In the genomic region with DNA sequence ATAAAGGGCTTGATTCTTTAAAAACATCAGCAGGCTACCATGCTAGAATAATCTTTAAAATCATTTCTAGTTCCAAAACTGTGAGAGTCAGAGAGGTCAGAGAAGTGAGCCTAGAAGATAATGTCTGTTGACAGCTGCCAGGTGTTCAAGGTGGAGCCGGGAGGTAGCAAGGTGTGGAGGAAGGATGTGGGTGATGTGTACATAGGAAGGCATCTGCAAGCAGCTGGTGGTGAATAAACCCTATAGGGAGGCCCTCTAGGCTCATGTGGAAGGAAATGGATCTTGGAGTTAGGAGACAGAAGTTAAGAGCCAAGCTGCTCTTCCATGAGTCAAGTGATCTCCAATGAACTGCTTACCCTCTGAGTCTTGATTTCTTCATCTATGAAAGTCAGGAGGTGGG, we compare ENCODE assay signal across 16 cellular contexts.
DNase-seq lines count a peak whose midpoint lies in the region; ATAC-seq and TF ChIP-seq lines count a peak whose summit lies in the region.
"Had no signal": no experiment of that assay in that cellular context is flagged by ENCODE, and none has a peak within 500 bp of the region (broad histone marks: within the 10 kb centered on the region; RNA-seq: fewer than 3 reads in every experiment).

No MANE protein-coding gene starts in this region.

- no CpG with 5 or more reads among the region's 1 CpG for WGBS in trophoblast cell (ENCODE audit: extremely low coverage, insufficient coverage, insufficient read length)

- DNase-seq in CD4-positive, alpha-beta memory T cell, result peak in 4 of 5 donors; percentile 4 to 24 (median 21)
- no peak for DNase-seq in dorsolateral prefrontal cortex
- DNase-seq in trophoblast cell, result peak; percentile 78 to 87
- no peak for DNase-seq in activated CD4-positive, alpha-beta T cell treated with anti-CD3 and anti-CD28 coated beads for 36 hours
- no peak for DNase-seq in AML-193 (lab: John Stamatoyannopoulos, UW)
- DNase-seq in kidney glomerular epithelial cell (lab: John Stamatoyannopoulos, UW), result no peak
- DNase-seq: H9, MV-4-11, NCI-H1417 treated with DMSO at 0.1 percent for 48 hours, NCI-H2081 treated with DMSO at 0.1 percent for 48 hours, NCI-H226, NCI-H748 treated with DMSO at 0.1 percent for 48 hours, SIG-M5 had no signal

- H3K9me3 Mint-ChIP-seq in CD4-positive, alpha-beta memory T cell, result no peaks in the 10 kb centered on the region
- no peaks in the 10 kb centered on the region for H3K9me3 Mint-ChIP-seq in IgD-negative memory B cell
- no peaks in the 10 kb centered on the region for H3K9me3 Mint-ChIP-seq in activated CD4-positive, alpha-beta T cell treated with anti-CD3 and anti-CD28 coated beads for 36 hours (ENCODE audit: low read depth)
- H3K9me3 Mint-ChIP-seq: H9 had no signal

- H3K27ac ChIP-seq in CD4-positive, alpha-beta memory T cell (ENCODE audit: low read depth, low read length), result no peak overlapping the region
- H3K27ac ChIP-seq in dorsolateral prefrontal cortex (peak overlapping the region in 50 of 59 donors; percentile 13 to 97 (median 90)), trophoblast cell (ENCODE audit: low read depth, low read length) (no peak overlapping the region)
- H3K27ac ChIP-seq: BLaER1 had no signal

- peaks cover 11% of the 10 kb centered on the region for H3K4me1 ChIP-seq in CD4-positive, alpha-beta memory T cell (ENCODE audit: insufficient read depth, low read length)
- H3K4me1 ChIP-seq in trophoblast cell (ENCODE audit: control insufficient read depth in 1 of 2, insufficient read depth in 2 of 2, low read length in 2 of 2), result peaks cover 27 to 36% of the 10 kb centered on the region in 2 experiments
- H3K4me1 ChIP-seq: BLaER1 had no signal

- H3K4ac ChIP-seq in trophoblast cell (ENCODE audit: low read depth, low read length), result no peak overlapping the region

- POLR2A ChIA-PET in CD4-positive, alpha-beta memory T cell (lab: Charles Lee; ENCODE audit: partially characterized antibody), result no interaction called here
- POLR2A ChIA-PET in activated CD4-positive, alpha-beta T cell treated with anti-CD3 and anti-CD28 coated beads for 36 hours (lab: Charles Lee), result no interaction called here

- H3K27me3 ChIP-seq in CD4-positive, alpha-beta memory T cell (ENCODE audit: insufficient read depth, low read length), result no peaks in the 10 kb centered on the region
- H3K27me3 ChIP-seq in dorsolateral prefrontal cortex (no peaks in the 10 kb centered on the region), trophoblast cell (ENCODE audit: insufficient read depth, low read length) (no peaks in the 10 kb centered on the region)
- H3K27me3 ChIP-seq: BLaER1 had no signal

- no peaks in the 10 kb centered on the region for H3K9me3 ChIP-seq in CD4-positive, alpha-beta memory T cell (ENCODE audit: control insufficient read depth in 1 of 2, low read length in 2 of 2)
- no peaks in the 10 kb centered on the region for H3K9me3 ChIP-seq in trophoblast cell (ENCODE audit: insufficient read depth, low read depth, low read length)
- H3K9me3 ChIP-seq: BLaER1 had no signal

- no peak for TF ChIP-seq CTCF in dorsolateral prefrontal cortex (IDR thresholded peaks at IDR 0.05 in 54 of 56, conservative IDR thresholded peaks at IDR 0.05 in 2 of 56; ENCODE audit: low read depth in 1 of 56, partially characterized antibody in 56 of 56)

- H4K12ac ChIP-seq in trophoblast cell (ENCODE audit: low read depth, low read length), result no peak overlapping the region

- CTCF ChIA-PET in CD4-positive, alpha-beta memory T cell (lab: Charles Lee; ENCODE audit: partially characterized antibody), result interaction anchor here (1.0 kb wide), 1 partner anchor 34 kb away, joined by 3 read pairs; no protein-coding TSS in a partner anchor
- CTCF ChIA-PET in activated CD4-positive, alpha-beta T cell treated with anti-CD3 and anti-CD28 coated beads for 36 hours (lab: Charles Lee), result no interaction called here

- H3K4me2 ChIP-seq in trophoblast cell (ENCODE audit: low read length), result no peak overlapping the region
- H3K4me2 ChIP-seq: BLaER1 had no signal

- H3K9ac ChIP-seq in trophoblast cell (ENCODE audit: low read length), result no peak overlapping the region
- H3K9ac ChIP-seq: BLaER1 had no signal

- no peak overlapping the region for H2BK12ac ChIP-seq in trophoblast cell (ENCODE audit: low read length)

- H3K4me3 Mint-ChIP-seq in CD4-positive, alpha-beta memory T cell, result peak overlapping the region in 3 of 8 donors; percentile 7 to 37 (median 29)
- no peak overlapping the region for H3K4me3 Mint-ChIP-seq in IgD-negative memory B cell
- no peak overlapping the region for H3K4me3 Mint-ChIP-seq in activated CD4-positive, alpha-beta T cell treated with anti-CD3 and anti-CD28 coated beads for 36 hours
- H3K4me3 Mint-ChIP-seq: H9 had no signal

- H3K14ac ChIP-seq in trophoblast cell (ENCODE audit: low read length), result no peak overlapping the region

- peak overlapping the region; percentile 50 for H2BK120ac ChIP-seq in trophoblast cell (ENCODE audit: insufficient read depth, low read length, poor library complexity)

- H3K27me3 Mint-ChIP-seq in CD4-positive, alpha-beta memory T cell, result no peaks in the 10 kb centered on the region
- H3K27me3 Mint-ChIP-seq in IgD-negative memory B cell, result peaks cover 10% of the 10 kb centered on the region
- H3K27me3 Mint-ChIP-seq in activated CD4-positive, alpha-beta T cell treated with anti-CD3 and anti-CD28 coated beads for 36 hours, result no peaks in the 10 kb centered on the region

- H3K4me1 Mint-ChIP-seq in CD4-positive, alpha-beta memory T cell, result peaks cover 6 to 29% (median 20%) of the 10 kb centered on the region in 4 donors
- H3K4me1 Mint-ChIP-seq in IgD-negative memory B cell, result peaks cover 0 to 8% (median 4%) of the 10 kb centered on the region in 3 donors
- H3K4me1 Mint-ChIP-seq in activated CD4-positive, alpha-beta T cell treated with anti-CD3 and anti-CD28 coated beads for 36 hours, result peaks cover 13% of the 10 kb centered on the region

- H2AK5ac ChIP-seq in trophoblast cell (ENCODE audit: low read length), result no peak overlapping the region

- no peak overlapping the region for H3K4me3 ChIP-seq in CD4-positive, alpha-beta memory T cell (ENCODE audit: low read length in 2 of 2)
- H3K4me3 ChIP-seq in dorsolateral prefrontal cortex (no peak overlapping the region), trophoblast cell (ENCODE audit: low read depth, low read length) (no peak overlapping the region)
- H3K4me3 ChIP-seq: BLaER1 had no signal

- no peak overlapping the region for H3K18ac ChIP-seq in trophoblast cell (ENCODE audit: low read length)

- no peaks in the 10 kb centered on the region for H3K36me3 ChIP-seq in CD4-positive, alpha-beta memory T cell (ENCODE audit: insufficient read depth, low read length)
- H3K36me3 ChIP-seq in trophoblast cell (ENCODE audit: control insufficient read depth in 1 of 2, insufficient read depth in 2 of 2, low read length in 2 of 2), result no peaks in the 10 kb centered on the region
- H3K36me3 ChIP-seq: BLaER1 had no signal

- H3K36me3 Mint-ChIP-seq in CD4-positive, alpha-beta memory T cell, result no peaks in the 10 kb centered on the region
- H3K36me3 Mint-ChIP-seq in IgD-negative memory B cell, result no peaks in the 10 kb centered on the region
- no peaks in the 10 kb centered on the region for H3K36me3 Mint-ChIP-seq in activated CD4-positive, alpha-beta T cell treated with anti-CD3 and anti-CD28 coated beads for 36 hours (ENCODE audit: low read depth)

- no peak overlapping the region for H2BK5ac ChIP-seq in trophoblast cell (ENCODE audit: low read depth, low read length, poor library complexity)

- H4K8ac ChIP-seq in trophoblast cell (ENCODE audit: low read depth, low read length), result no peak overlapping the region

- no peak for ATAC-seq in activated CD4-positive, alpha-beta T cell treated with anti-CD3 and anti-CD28 coated beads for 36 hours
- ATAC-seq: HepG2 had no signal

- intact Hi-C loops in CD4-positive, alpha-beta memory T cell (cut with micrococcal nuclease), result no loop called here
- intact Hi-C loops in dorsolateral prefrontal cortex (cut with DNase I), result loop anchor here (5.0 to 10.0 kb wide), 4 partner anchors 99 to 226 kb away; no protein-coding TSS in a partner anchor
- intact Hi-C loops in activated CD4-positive, alpha-beta T cell treated with anti-CD3 and anti-CD28 coated beads for 36 hours (cut with DNase I, micrococcal nuclease), result no loop called here

- peaks cover 39% of the 10 kb centered on the region for H3K79me1 ChIP-seq in trophoblast cell (ENCODE audit: low read length)

- H3K23ac ChIP-seq in trophoblast cell (ENCODE audit: low read length), result no peak overlapping the region

- peaks cover 2% of the 10 kb centered on the region for H3K79me2 ChIP-seq in trophoblast cell (ENCODE audit: control insufficient read depth, insufficient read depth, low read length, poor library complexity)

- H3K27ac Mint-ChIP-seq in CD4-positive, alpha-beta memory T cell, result peak overlapping the region; percentile 5 to 80 (median 42)
- H3K27ac Mint-ChIP-seq in IgD-negative memory B cell, result peak overlapping the region in 2 of 3 donors; percentile 1 to 26
- no peak overlapping the region for H3K27ac Mint-ChIP-seq in activated CD4-positive, alpha-beta T cell treated with anti-CD3 and anti-CD28 coated beads for 36 hours
- H3K27ac Mint-ChIP-seq: H9 had no signal

- H4K91ac ChIP-seq in trophoblast cell (ENCODE audit: low read depth, low read length), result no peak overlapping the region

- H2AFZ ChIP-seq in trophoblast cell (ENCODE audit: insufficient read depth, low read length, poor library complexity), result no peak overlapping the region

Comparison
In these comparisons a context has a peak if more than half of its experiments do, and no peak if none do; other contexts are left out.
1. DNase-seq: peak in CD4-positive, alpha-beta memory T cell (4 of 5) and trophoblast cell (2 of 2); none in dorsolateral prefrontal cortex (0 of 10), activated CD4-positive, alpha-beta T cell treated with anti-CD3 and anti-CD28 coated beads for 36 hours (single experiment), AML-193 (0 of 2) and kidney glomerular epithelial cell (single experiment).
2. H3K27ac ChIP-seq: peak in dorsolateral prefrontal cortex (50 of 59); none in CD4-positive, alpha-beta memory T cell (single experiment) and trophoblast cell (single experiment).
3. intact Hi-C loops: an anchor here in dorsolateral prefrontal cortex (5.0 to 10.0 kb wide); none called in CD4-positive, alpha-beta memory T cell and activated CD4-positive, alpha-beta T cell treated with anti-CD3 and anti-CD28 coated beads for 36 hours.